In the genomic region with DNA sequence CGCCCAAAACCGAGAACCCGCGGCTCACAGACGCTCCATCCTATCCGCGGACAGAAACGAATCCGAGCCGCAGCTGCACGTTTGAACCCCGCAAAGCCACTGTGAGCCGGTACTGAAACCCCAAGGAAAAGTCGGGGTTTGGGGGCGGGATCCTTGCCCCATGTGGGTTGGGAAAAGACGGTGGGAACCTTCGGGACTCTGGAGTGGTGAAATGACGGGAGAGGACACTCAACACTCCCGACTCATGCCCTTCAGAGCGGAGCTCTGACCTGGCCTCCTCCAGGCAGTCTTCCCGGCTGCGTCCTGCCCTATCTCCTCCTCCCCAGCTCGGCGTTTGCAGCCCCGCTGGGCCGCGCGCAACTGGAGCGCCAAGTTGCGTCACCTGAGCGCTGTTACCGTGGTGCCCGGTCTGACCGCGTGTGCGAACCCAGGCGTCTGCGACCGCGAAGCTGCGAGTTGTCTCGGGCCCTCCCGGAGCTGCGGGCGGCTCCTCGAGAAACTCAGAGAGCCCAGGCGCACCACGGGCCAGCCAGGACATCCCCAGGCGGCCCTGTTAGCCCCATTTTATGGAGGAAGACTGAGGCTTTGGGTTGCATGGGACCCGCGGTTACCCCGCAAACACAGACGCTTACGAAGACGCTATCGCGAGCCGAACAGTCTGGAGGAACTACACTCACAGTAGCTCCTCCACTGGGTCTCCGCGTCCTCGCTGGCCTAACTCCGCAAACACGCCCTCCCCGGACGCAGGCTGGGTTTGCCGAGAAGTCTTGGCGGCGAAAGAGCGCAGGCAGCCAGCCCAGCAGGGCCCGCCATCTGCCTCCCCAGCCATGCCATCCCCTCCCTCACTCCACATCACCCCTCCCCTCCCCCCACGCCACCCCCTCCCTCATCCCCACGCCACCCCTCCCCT, we compare ENCODE assay signal across 1 cellular context.
TF ChIP-seq lines count a peak whose summit lies in the region.

No MANE protein-coding gene starts in this region.

TF ChIP-seq in endothelial cell of umbilical vein, 7 proteins besides CTCF, POLR2A, EP300 and RAD21:
- TF ChIP-seq EZH2 (IDR thresholded peaks at IDR 0.05; ENCODE audit: borderline replicate concordance, low read depth, low read length, severe bottlenecking) (peak; percentile 85), FOS (IDR thresholded peaks at IDR 0.05; ENCODE audit: borderline replicate concordance, insufficient read depth, low read length) (no peak)
